Comparison of ENCODE assay signal across 1 cellular context in the genomic region with DNA sequence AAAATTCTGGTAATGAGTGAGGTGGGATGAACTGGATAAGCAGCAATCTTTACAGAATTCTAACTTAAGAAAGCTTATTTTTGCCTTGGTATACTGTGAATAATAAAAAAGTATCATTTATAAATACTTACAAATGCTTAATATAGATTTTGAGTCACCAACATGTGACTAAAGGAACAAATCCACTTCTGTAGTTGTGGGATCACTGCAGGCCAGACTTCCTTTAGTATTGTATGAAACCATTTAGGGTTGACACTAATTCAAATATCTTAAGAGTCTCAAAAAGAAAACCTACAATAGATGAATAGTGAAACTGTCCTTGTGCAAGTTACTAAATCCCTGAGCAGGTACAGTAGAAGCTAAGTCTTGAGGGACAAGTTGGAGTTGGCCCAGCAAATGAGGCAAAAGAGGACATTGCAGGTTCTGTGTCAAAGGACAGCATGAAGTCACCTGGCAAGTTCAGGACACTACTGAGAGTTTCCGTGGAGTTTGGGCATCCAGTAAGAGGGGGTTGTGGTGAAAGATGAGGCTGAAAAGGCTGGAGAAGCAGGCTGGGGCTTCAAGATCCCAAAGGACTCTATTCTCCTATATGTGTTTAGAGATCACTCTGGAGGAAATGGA.
TF ChIP-seq lines count a peak whose summit lies in the region.

No MANE protein-coding gene starts in this region.

TF ChIP-seq in K562, 482 proteins besides CTCF, POLR2A, EP300 and RAD21:
- TF ChIP-seq, protein P1, sequence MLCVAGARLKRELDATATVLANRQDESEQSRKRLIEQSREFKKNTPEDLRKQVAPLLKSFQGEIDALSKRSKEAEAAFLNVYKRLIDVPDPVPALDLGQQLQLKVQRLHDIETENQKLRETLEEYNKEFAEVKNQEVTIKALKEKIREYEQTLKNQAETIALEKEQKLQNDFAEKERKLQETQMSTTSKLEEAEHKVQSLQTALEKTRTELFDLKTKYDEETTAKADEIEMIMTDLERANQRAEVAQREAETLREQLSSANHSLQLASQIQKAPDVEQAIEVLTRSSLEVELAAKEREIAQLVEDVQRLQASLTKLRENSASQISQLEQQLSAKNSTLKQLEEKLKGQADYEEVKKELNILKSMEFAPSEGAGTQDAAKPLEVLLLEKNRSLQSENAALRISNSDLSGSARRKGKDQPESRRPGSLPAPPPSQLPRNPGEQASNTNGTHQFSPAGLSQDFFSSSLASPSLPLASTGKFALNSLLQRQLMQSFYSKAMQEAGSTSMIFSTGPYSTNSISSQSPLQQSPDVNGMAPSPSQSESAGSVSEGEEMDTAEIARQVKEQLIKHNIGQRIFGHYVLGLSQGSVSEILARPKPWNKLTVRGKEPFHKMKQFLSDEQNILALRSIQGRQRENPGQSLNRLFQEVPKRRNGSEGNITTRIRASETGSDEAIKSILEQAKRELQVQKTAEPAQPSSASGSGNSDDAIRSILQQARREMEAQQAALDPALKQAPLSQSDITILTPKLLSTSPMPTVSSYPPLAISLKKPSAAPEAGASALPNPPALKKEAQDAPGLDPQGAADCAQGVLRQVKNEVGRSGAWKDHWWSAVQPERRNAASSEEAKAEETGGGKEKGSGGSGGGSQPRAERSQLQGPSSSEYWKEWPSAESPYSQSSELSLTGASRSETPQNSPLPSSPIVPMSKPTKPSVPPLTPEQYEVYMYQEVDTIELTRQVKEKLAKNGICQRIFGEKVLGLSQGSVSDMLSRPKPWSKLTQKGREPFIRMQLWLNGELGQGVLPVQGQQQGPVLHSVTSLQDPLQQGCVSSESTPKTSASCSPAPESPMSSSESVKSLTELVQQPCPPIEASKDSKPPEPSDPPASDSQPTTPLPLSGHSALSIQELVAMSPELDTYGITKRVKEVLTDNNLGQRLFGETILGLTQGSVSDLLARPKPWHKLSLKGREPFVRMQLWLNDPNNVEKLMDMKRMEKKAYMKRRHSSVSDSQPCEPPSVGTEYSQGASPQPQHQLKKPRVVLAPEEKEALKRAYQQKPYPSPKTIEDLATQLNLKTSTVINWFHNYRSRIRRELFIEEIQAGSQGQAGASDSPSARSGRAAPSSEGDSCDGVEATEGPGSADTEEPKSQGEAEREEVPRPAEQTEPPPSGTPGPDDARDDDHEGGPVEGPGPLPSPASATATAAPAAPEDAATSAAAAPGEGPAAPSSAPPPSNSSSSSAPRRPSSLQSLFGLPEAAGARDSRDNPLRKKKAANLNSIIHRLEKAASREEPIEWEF (CRISPR knock-in tag; IDR thresholded peaks at IDR 0.05), result no peak
- TF ChIP-seq, protein P2, sequence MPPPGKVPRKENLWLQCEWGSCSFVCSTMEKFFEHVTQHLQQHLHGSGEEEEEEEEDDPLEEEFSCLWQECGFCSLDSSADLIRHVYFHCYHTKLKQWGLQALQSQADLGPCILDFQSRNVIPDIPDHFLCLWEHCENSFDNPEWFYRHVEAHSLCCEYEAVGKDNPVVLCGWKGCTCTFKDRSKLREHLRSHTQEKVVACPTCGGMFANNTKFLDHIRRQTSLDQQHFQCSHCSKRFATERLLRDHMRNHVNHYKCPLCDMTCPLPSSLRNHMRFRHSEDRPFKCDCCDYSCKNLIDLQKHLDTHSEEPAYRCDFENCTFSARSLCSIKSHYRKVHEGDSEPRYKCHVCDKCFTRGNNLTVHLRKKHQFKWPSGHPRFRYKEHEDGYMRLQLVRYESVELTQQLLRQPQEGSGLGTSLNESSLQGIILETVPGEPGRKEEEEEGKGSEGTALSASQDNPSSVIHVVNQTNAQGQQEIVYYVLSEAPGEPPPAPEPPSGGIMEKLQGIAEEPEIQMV (tag; conservative IDR thresholded peaks at IDR 0.05; ENCODE audit: low read depth), result no peak
- TF ChIP-seq PYGO2 (tag; IDR thresholded peaks at IDR 0.05), result no peak
